Comparison of ENCODE assay signal across 8 cellular contexts in genomic region chr1:67759692-67760029, GRCh38.
A peak's percentile ranks its signal among the peaks of the same experiment; 100 is the strongest.
DNase-seq lines count a peak whose midpoint lies in the region; ATAC-seq, FAIRE-seq and TF ChIP-seq lines count a peak whose summit lies in the region.

No MANE protein-coding gene starts in this region.

- H3K27me3 Mint-ChIP-seq in H9 (ENCODE audit: low read depth): no peaks in the 10 kb centered on the region; the same call in 1 of the 2 replicates

- H4K20me1 ChIP-seq in H9 (ENCODE audit: control insufficient read depth, insufficient read depth, insufficient read length): no peaks in the 10 kb centered on the region

- peaks cover 3 to 4% of the 10 kb centered on the region in 2 experiments; a peak in 2 of 4 replicates for H3K4me1 Mint-ChIP-seq in H9

- H3K4me1 ChIP-seq in foreskin keratinocyte (peaks cover 18% of the 10 kb centered on the region), H9 (ENCODE audit: insufficient read depth, low read length) (no peaks in the 10 kb centered on the region)

- H2AK5ac ChIP-seq in H9 (ENCODE audit: insufficient read length, low read length): no peak overlapping the region

- no peak overlapping the region for H2BK120ac ChIP-seq in H9 (ENCODE audit: low read depth, low read length, poor library complexity, severe bottlenecking)

- H3K4ac ChIP-seq in H9 (ENCODE audit: low read depth, low read length): no peak overlapping the region

- no peak overlapping the region for H4K91ac ChIP-seq in H9 (ENCODE audit: insufficient read length, low read depth, low read length)

- no peak for FAIRE-seq in GM12891 (lab: Jason Lieb, UNC)

- no peaks in the 10 kb centered on the region for H3K9me3 Mint-ChIP-seq in H9

- no peak overlapping the region for H2BK5ac ChIP-seq in H9 (ENCODE audit: insufficient read length, low read length)

- no peak overlapping the region for H2BK12ac ChIP-seq in H9 (ENCODE audit: insufficient read length, low read depth, low read length)

- H4K8ac ChIP-seq in H9 (replicated peaks; ENCODE audit: insufficient read length, low read depth, low read length): no peak overlapping the region

- intact Hi-C loops in Right ventricle myocardium superior (cut with DNase I): loop anchor here (2.0 to 10.0 kb wide), 4 partner anchors 72 to 355 kb away; partner anchors contain the start of gene GADD45A
- intact Hi-C loops in cardiac septum (cut with DNase I): loop anchor here (2.0 to 10.0 kb wide), 4 partner anchors 75 to 255 kb away; partner anchors contain the start of gene GADD45A

- H3K23ac ChIP-seq in H9 (ENCODE audit: insufficient read length, low read depth, low read length): no peak overlapping the region

- H3K9me3 ChIP-seq in H9 (ENCODE audit: control insufficient read depth, low read depth, low read length): no peaks in the 10 kb centered on the region

- H4K5ac ChIP-seq in H9 (ENCODE audit: insufficient read length, low read depth, low read length): no peak overlapping the region

- H3K27me3 ChIP-seq in foreskin keratinocyte (no peaks in the 10 kb centered on the region), H9 (ENCODE audit: insufficient read depth, low read length) (no peaks in the 10 kb centered on the region)

- H2BK15ac ChIP-seq in H9 (ENCODE audit: low read depth, low read length): no peak overlapping the region

- H3K79me1 ChIP-seq in H9 (ENCODE audit: insufficient read depth, low read depth, low read length, poor library complexity, severe bottlenecking): no peaks in the 10 kb centered on the region

- DNase-seq in Right ventricle myocardium superior (no peak), cardiac septum (ENCODE audit: low spot score) (no peak), foreskin keratinocyte (no peak), T-helper 9 cell (no peak), H9 (no peak), T-helper 1 cell (no peak), GM12891 (ENCODE audit: insufficient read length, low spot score) (no peak)

- no peak overlapping the region for H3T11ph ChIP-seq in H9 (ENCODE audit: low read length)

- ATAC-seq in Right ventricle myocardium superior (ENCODE audit: poor library complexity) (peak; percentile 38), HG03460 (IDR thresholded peaks at IDR 0.05; ENCODE audit: unreplicated experiment) (peak; percentile 22), foreskin keratinocyte (no peak)

- H3K27ac ChIP-seq in foreskin keratinocyte (peak overlapping the region; percentile 70), H9 (ENCODE audit: insufficient read length, low read depth, low read length) (no peak overlapping the region)

- no peak overlapping the region for H3K14ac ChIP-seq in H9 (ENCODE audit: insufficient read depth, low read length)

- H3K36me3 Mint-ChIP-seq in H9 (ENCODE audit: insufficient read depth in 1 of 3, low read depth in 3 of 3): no peaks in the 10 kb centered on the region

- H2BK20ac ChIP-seq in H9 (ENCODE audit: low read depth, low read length, poor library complexity, severe bottlenecking): no peak overlapping the region

- no peak overlapping the region for H3K27ac Mint-ChIP-seq in H9

- TF ChIP-seq CTCF in foreskin keratinocyte (conservative IDR thresholded peaks at IDR 0.05) (no peak), H9 (conservative IDR thresholded peaks at IDR 0.05) (no peak)

- TF ChIP-seq POLR2A in GM12891 (IDR thresholded peaks at IDR 0.05; ENCODE audit: low read depth, low read length): no peak

- H3K23me2 ChIP-seq in H9 (ENCODE audit: insufficient read length, low read depth, low read length, poor library complexity, severe bottlenecking): no peaks in the 10 kb centered on the region

- no peak overlapping the region for H3K56ac ChIP-seq in H9 (ENCODE audit: insufficient read length, low read depth, low read length)

- H3K9ac ChIP-seq in H9 (ENCODE audit: extremely low read depth, insufficient read length, low read length): no peak overlapping the region

- no peak overlapping the region for H3K4me3 Mint-ChIP-seq in H9

- no peak overlapping the region for H3K18ac ChIP-seq in H9 (ENCODE audit: insufficient read length, low read depth, low read length)

- H3K4me2 ChIP-seq in H9 (ENCODE audit: insufficient read depth, insufficient read length, low read length): no peak overlapping the region

- no peaks in the 10 kb centered on the region for H3K79me2 ChIP-seq in H9 (ENCODE audit: insufficient read depth, low read length)

- no peak overlapping the region for H2AFZ ChIP-seq in H9 (ENCODE audit: low read length)

TF ChIP-seq in GM12891, 5 proteins besides CTCF, POLR2A, EP300 and RAD21:
- no peak for TF ChIP-seq PAX5 (IDR thresholded peaks at IDR 0.05; ENCODE audit: insufficient read depth, low read length, severe bottlenecking)
- no peak for TF ChIP-seq SPI1 (IDR thresholded peaks at IDR 0.05; ENCODE audit: low read depth, low read length)
- no peak for TF ChIP-seq POU2F2 (IDR thresholded peaks at IDR 0.05; ENCODE audit: low read depth, low read length)
- no peak for TF ChIP-seq POLR2AphosphoS5 (IDR thresholded peaks at IDR 0.05; ENCODE audit: low read depth, low read length)
